In genomic region chr20:48826064-48826463, GRCh38 we compare ENCODE assay signal across 2 cellular contexts.
TF ChIP-seq lines count a peak whose summit lies in the region.

No MANE protein-coding gene starts in this region.

TF ChIP-seq in SK-N-SH, 30 proteins besides CTCF, POLR2A, EP300 and RAD21 (continued from another document):
- TF ChIP-seq SMC3 (IDR thresholded peaks at IDR 0.05; ENCODE audit: low read depth, low read length) (no peak), SIN3A (IDR thresholded peaks at IDR 0.05; ENCODE audit: borderline replicate concordance, low read depth, low read length) (no peak)

TF ChIP-seq in SK-N-SH treated with all-trans-retinoic acid at 6 μM for 48 hours, 23 proteins besides CTCF, POLR2A, EP300 and RAD21 (continued from another document):
- no peak for TF ChIP-seq CREB5 (CRISPR knock-in tag; IDR thresholded peaks at IDR 0.05; ENCODE audit: low read depth)
- no peak for TF ChIP-seq BACH2 (CRISPR knock-in tag; IDR thresholded peaks at IDR 0.05; ENCODE audit: borderline replicate concordance)
- no peak for TF ChIP-seq ZFP3 (CRISPR knock-in tag; IDR thresholded peaks at IDR 0.05)
- no peak for TF ChIP-seq RARB (CRISPR knock-in tag; IDR thresholded peaks at IDR 0.05)
- TF ChIP-seq PATZ1 (CRISPR knock-in tag; IDR thresholded peaks at IDR 0.05; ENCODE audit: borderline replicate concordance): no peak
- TF ChIP-seq ZFP30 (CRISPR knock-in tag; IDR thresholded peaks at IDR 0.05): no peak
- TF ChIP-seq TSHZ2 (CRISPR knock-in tag; IDR thresholded peaks at IDR 0.05): no peak
- TF ChIP-seq CSDC2 (CRISPR knock-in tag; IDR thresholded peaks at IDR 0.05): no peak
- no peak for TF ChIP-seq CSRNP3 (CRISPR knock-in tag; IDR thresholded peaks at IDR 0.05)
- TF ChIP-seq ZC3H10 (CRISPR knock-in tag; IDR thresholded peaks at IDR 0.05): no peak
